In genomic region chr6:166490671-166491500, GRCh38 we compare ENCODE assay signal across 10 cellular contexts.
DNase-seq lines count a peak whose midpoint lies in the region; ATAC-seq and TF ChIP-seq lines count a peak whose summit lies in the region.
"Had no signal": no experiment of that assay in that cellular context is flagged by ENCODE, and none has a peak within 500 bp of the region (broad histone marks: within the 10 kb centered on the region; RNA-seq: fewer than 3 reads in every experiment).

No MANE protein-coding gene starts in this region.

- no peak overlapping the region for H3K4me3 Mint-ChIP-seq in GM23338

- ATAC-seq in GM23338 (no peak), HG02885 (IDR thresholded peaks at IDR 0.05; ENCODE audit: poor library complexity, unreplicated experiment) (no peak), esophagus mucosa (no peak), GM21717 (IDR thresholded peaks at IDR 0.05; ENCODE audit: unreplicated experiment) (no peak)

- H2AFZ ChIP-seq in GM23338 = no peak overlapping the region

- peaks cover 11% of the 10 kb centered on the region for H3K4me1 ChIP-seq in GM23338 (ENCODE audit: insufficient read depth)
- H3K4me1 ChIP-seq: adrenal gland had no signal

- DNase-seq in GM23338 (ENCODE audit: low spot score) (no peak), NCI-H345 (lab: John Stamatoyannopoulos, UW) (peak; percentile 63), cardiac fibroblast (ENCODE audit: low read depth in 2 of 2) (peak; percentile 69 to 73), myocyte (ENCODE audit: low read depth) (peak; percentile 70)
- no peak for DNase-seq in stimulated activated naive CD4-positive, alpha-beta T cell treated with Interleukin-2 at 50 U/mL for 16 hours (lab: John Stamatoyannopoulos, UW)
- DNase-seq: NCI-H774 had no signal

- peaks cover 10% of the 10 kb centered on the region for H3K27me3 Mint-ChIP-seq in GM23338 (ENCODE audit: insufficient read depth, low read depth, poor library complexity)

- H3F3A ChIP-seq in GM23338 (replicated peaks; ENCODE audit: low read depth) = no peaks in the 10 kb centered on the region

- H3K4me2 ChIP-seq in GM23338 = no peak overlapping the region

- H3K9me3 Mint-ChIP-seq in GM23338 = no peaks in the 10 kb centered on the region

- no peaks in the 10 kb centered on the region for H3K79me2 ChIP-seq in GM23338 (replicated peaks; ENCODE audit: insufficient read depth)

- H3K4me3 ChIP-seq in GM23338 (no peak overlapping the region), cardiac fibroblast (replicated peaks in 1 of 2; ENCODE audit: low read depth in 2 of 2, low read length in 2 of 2) (no peak overlapping the region)
- H3K4me3 ChIP-seq: adrenal gland had no signal

- no peak overlapping the region; the same call in 1 of the 2 replicates for H3K27ac Mint-ChIP-seq in GM23338

- 0 out of 2 replicates have a peak, but pooled peaks cover 4% of the 10 kb centered on the region for H3K36me3 ChIP-seq in GM23338 (ENCODE audit: insufficient read depth)
- H3K36me3 ChIP-seq: adrenal gland had no signal

- no peaks in the 10 kb centered on the region for H3K9me2 ChIP-seq in GM23338 (ENCODE audit: insufficient read depth)

- 0 out of 2 replicates have a peak overlapping the region, but pooled peaks have one; percentile 45 for H3K27ac ChIP-seq in GM23338 (ENCODE audit: low read depth)
- H3K27ac ChIP-seq: adrenal gland had no signal

- no peaks in the 10 kb centered on the region for H3K27me3 ChIP-seq in GM23338 (ENCODE audit: insufficient read depth)
- H3K27me3 ChIP-seq: adrenal gland had no signal

- no peaks in the 10 kb centered on the region for H4K20me1 ChIP-seq in GM23338 (replicated peaks; ENCODE audit: insufficient read depth)

- H3K36me3 Mint-ChIP-seq in GM23338 (ENCODE audit: low read depth) = peaks cover 33% of the 10 kb centered on the region

- TF ChIP-seq CTCF in GM23338 (conservative IDR thresholded peaks at IDR 0.05; ENCODE audit: low read depth in 2 of 2) = no peak
- TF ChIP-seq CTCF in cardiac fibroblast (IDR thresholded peaks at IDR 0.05; ENCODE audit: low read depth, low read length) = no peak

- peaks cover 23% of the 10 kb centered on the region for H3K4me1 Mint-ChIP-seq in GM23338

TF ChIP-seq in GM23338, 12 proteins besides CTCF, POLR2A, EP300 and RAD21:
- TF ChIP-seq ZNF331 (CRISPR knock-in tag; IDR thresholded peaks at IDR 0.05; ENCODE audit: low read depth) = no peak

Comparison
In these comparisons a context has a peak if more than half of its experiments do, and no peak if none do; other contexts are left out.
1. DNase-seq: peak in NCI-H345 (single experiment), cardiac fibroblast (2 of 2) and myocyte (single experiment); none in GM23338 (single experiment) and stimulated activated naive CD4-positive, alpha-beta T cell treated with Interleukin-2 at 50 U/mL for 16 hours (single experiment).